In the genomic region with DNA sequence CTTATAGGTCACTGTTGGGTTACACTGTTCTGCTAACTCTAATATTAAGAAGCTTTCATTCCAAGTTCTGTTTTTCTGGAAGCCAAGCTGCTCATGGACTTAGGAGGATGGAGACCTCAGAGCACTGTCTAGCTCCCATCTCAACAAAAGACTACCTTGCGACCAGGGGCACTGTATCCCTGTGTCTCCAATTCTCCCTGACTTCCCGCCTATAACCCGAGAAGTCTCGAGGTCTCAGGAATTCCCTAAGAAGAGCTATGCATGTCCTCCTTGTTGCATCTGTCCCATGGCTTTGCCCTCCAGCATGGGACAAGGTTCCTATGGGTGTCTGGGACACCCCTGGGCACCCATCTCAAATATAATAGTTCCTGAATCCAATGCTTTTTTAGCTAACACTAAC, we compare ENCODE assay signal across 15 cellular contexts. TPM values are rescaled to one million over a fixed set of nuclear protein-coding genes. Genes with fewer than 3 reads are reported as not detected.
DNase-seq lines count a peak whose midpoint lies in the region; ATAC-seq and TF ChIP-seq lines count a peak whose summit lies in the region.
"Had no signal": no experiment of that assay in that cellular context is flagged by ENCODE, and none has a peak within 500 bp of the region (broad histone marks: within the 10 kb centered on the region; RNA-seq: fewer than 3 reads in every experiment).

No MANE protein-coding gene starts in this region.

- peak overlapping the region; percentile 38 for H2AK5ac ChIP-seq in mesenchymal stem cell (ENCODE audit: low read length, severe bottlenecking)

- H2BK5ac ChIP-seq in mesenchymal stem cell (ENCODE audit: low read depth, low read length, poor library complexity, severe bottlenecking), result no peak overlapping the region

- H4K8ac ChIP-seq in mesenchymal stem cell (ENCODE audit: low read length), result no peak overlapping the region

- no peaks in the 10 kb centered on the region for H3K27me3 ChIP-seq in dorsolateral prefrontal cortex
- H3K27me3 ChIP-seq in mesenchymal stem cell (ENCODE audit: control insufficient read depth in 1 of 2, insufficient read depth in 1 of 2, low read length in 2 of 2), result peaks cover 0 to 7% of the 10 kb centered on the region in 2 experiments
- no peaks in the 10 kb centered on the region for H3K27me3 ChIP-seq in Peyer's patch
- H3K27me3 ChIP-seq: BLaER1 treated with 17β-estradiol and CSF1 and Interleukin-3, amounts not matched to agents 10 nM and 100 nM had no signal

- intact Hi-C loops in dorsolateral prefrontal cortex (cut with DNase I), result no loop called here

- no peak overlapping the region for H3K9ac ChIP-seq in mesenchymal stem cell (ENCODE audit: low read length)
- H3K9ac ChIP-seq: BLaER1 treated with 17β-estradiol and CSF1 and Interleukin-3, amounts not matched to agents 10 nM and 100 nM had no signal

- H3K9me3 ChIP-seq in mesenchymal stem cell (ENCODE audit: control insufficient read depth, low read length), result peaks cover 3% of the 10 kb centered on the region
- H3K9me3 ChIP-seq in Peyer's patch, result no peaks in the 10 kb centered on the region

- no peak overlapping the region for H2BK120ac ChIP-seq in mesenchymal stem cell (ENCODE audit: low read depth, low read length)

- DNase-seq in dorsolateral prefrontal cortex (no peak), mesenchymal stem cell (no peak), Peyer's patch (no peak), NCI-H226 (no peak)
- DNase-seq: ACHN; CD4-positive, CD25-positive, alpha-beta regulatory T cell; DMS53; GF-D8; GM23248 had no signal

- no peaks in the 10 kb centered on the region for H3K36me3 ChIP-seq in mesenchymal stem cell (ENCODE audit: control insufficient read depth in 1 of 2, insufficient read depth in 2 of 2, low read depth in 1 of 2, low read length in 2 of 2)
- no peaks in the 10 kb centered on the region for H3K36me3 ChIP-seq in Peyer's patch
- H3K36me3 ChIP-seq: BLaER1 treated with 17β-estradiol and CSF1 and Interleukin-3, amounts not matched to agents 10 nM and 100 nM had no signal

- TF ChIP-seq CTCF in dorsolateral prefrontal cortex (IDR thresholded peaks at IDR 0.05 in 54 of 56, conservative IDR thresholded peaks at IDR 0.05 in 2 of 56; ENCODE audit: low read depth in 1 of 56, partially characterized antibody in 56 of 56), result no peak
- no peak for TF ChIP-seq CTCF in Peyer's patch (IDR thresholded peaks at IDR 0.05)

- ATAC-seq in HG02759 (IDR thresholded peaks at IDR 0.05; ENCODE audit: unreplicated experiment), result no peak
- ATAC-seq: HCT116 had no signal

- H3K4me1 ChIP-seq in mesenchymal stem cell (ENCODE audit: control insufficient read depth, insufficient read depth, low read depth, low read length) (peaks cover 22% of the 10 kb centered on the region), Peyer's patch (peaks cover 0 to 2% (median 0%) of the 10 kb centered on the region in 4 donors)

- WGBS in mesenchymal stem cell, result 90% methylated on average over 4 of the region's 4 CpGs

- no peak overlapping the region for H4K91ac ChIP-seq in mesenchymal stem cell (ENCODE audit: low read length)

- no peak for TF ChIP-seq POLR2A in Peyer's patch (IDR thresholded peaks at IDR 0.05)

- H3K14ac ChIP-seq in mesenchymal stem cell (ENCODE audit: low read length in 2 of 2), result no peak overlapping the region

- no peak overlapping the region for H2AFZ ChIP-seq in mesenchymal stem cell (ENCODE audit: low read depth, low read length)
- H2AFZ ChIP-seq: GM23248 had no signal

- no peak overlapping the region for H2BK12ac ChIP-seq in mesenchymal stem cell (ENCODE audit: low read length in 2 of 2)

- H3K79me1 ChIP-seq in mesenchymal stem cell (replicated peaks; ENCODE audit: low read length, poor library complexity, severe bottlenecking), result peaks cover 2% of the 10 kb centered on the region

- H3K4me2 ChIP-seq in mesenchymal stem cell (ENCODE audit: low read length, poor library complexity, severe bottlenecking), result no peak overlapping the region
- H3K4me2 ChIP-seq: BLaER1 treated with 17β-estradiol and CSF1 and Interleukin-3, amounts not matched to agents 10 nM and 100 nM had no signal

- H3K4me3 ChIP-seq in dorsolateral prefrontal cortex (no peak overlapping the region), mesenchymal stem cell (ENCODE audit: insufficient read depth in 1 of 2, low read depth in 1 of 2, low read length in 2 of 2) (no peak overlapping the region), Peyer's patch (no peak overlapping the region)
- H3K4me3 ChIP-seq: BLaER1 treated with 17β-estradiol and CSF1 and Interleukin-3, amounts not matched to agents 10 nM and 100 nM; GM23248 had no signal

- H3K23ac ChIP-seq in mesenchymal stem cell (ENCODE audit: low read length in 2 of 2), result no peak overlapping the region

- H3K4ac ChIP-seq in mesenchymal stem cell (ENCODE audit: low read depth in 1 of 2, low read length in 2 of 2), result no peak overlapping the region

- no peak overlapping the region for H3K18ac ChIP-seq in mesenchymal stem cell (ENCODE audit: low read depth in 1 of 2, low read length in 2 of 2)

- H3K27ac ChIP-seq in angular gyrus (ENCODE audit: low read depth, low read length), result peak overlapping the region; percentile 89
- peak overlapping the region; percentile 66 to 100 (median 94) for H3K27ac ChIP-seq in dorsolateral prefrontal cortex
- no peak overlapping the region for H3K27ac ChIP-seq in mesenchymal stem cell (ENCODE audit: low read length, poor library complexity, severe bottlenecking)
- H3K27ac ChIP-seq in temporal lobe (ENCODE audit: low read depth, low read length), result peak overlapping the region; percentile 96
- no peak overlapping the region for H3K27ac ChIP-seq in Peyer's patch
- H3K27ac ChIP-seq: BLaER1 treated with 17β-estradiol and CSF1 and Interleukin-3, amounts not matched to agents 10 nM and 100 nM had no signal

- H2BK15ac ChIP-seq in mesenchymal stem cell (ENCODE audit: low read depth, poor library complexity, severe bottlenecking), result no peak overlapping the region

RNA-seq across cellular contexts. Expression of a gene that starts 31.2 kb away (rescaled TPM):
- total RNA-seq in dorsolateral prefrontal cortex (10 to 100 TPM in 1 of 120 experiments, 1 to 10 TPM in 86, under 1 TPM in 19, not detected in 14; 0.33 to 16.6 (median 2.3) TPM), temporal lobe (not detected), Peyer's patch (not detected)
- not detected for polyA plus RNA-seq in mesenchymal stem cell (2013, experiment 1 of 2)
- polyA plus RNA-seq in mesenchymal stem cell (2013, experiment 2 of 2), result not detected
- total RNA-seq: A172; CD4-positive, CD25-positive, alpha-beta regulatory T cell; GM23248 had no signal
- polyA plus RNA-seq: GM23248 had no signal

Comparison
In these comparisons a context has a peak if more than half of its experiments do, and no peak if none do; other contexts are left out.
1. H3K27ac ChIP-seq: peak in angular gyrus (single experiment), dorsolateral prefrontal cortex (59 of 59) and temporal lobe (single experiment); none in mesenchymal stem cell (single experiment) and Peyer's patch (0 of 4).